2 cellular contexts compared by ENCODE assay signal in the genomic region with DNA sequence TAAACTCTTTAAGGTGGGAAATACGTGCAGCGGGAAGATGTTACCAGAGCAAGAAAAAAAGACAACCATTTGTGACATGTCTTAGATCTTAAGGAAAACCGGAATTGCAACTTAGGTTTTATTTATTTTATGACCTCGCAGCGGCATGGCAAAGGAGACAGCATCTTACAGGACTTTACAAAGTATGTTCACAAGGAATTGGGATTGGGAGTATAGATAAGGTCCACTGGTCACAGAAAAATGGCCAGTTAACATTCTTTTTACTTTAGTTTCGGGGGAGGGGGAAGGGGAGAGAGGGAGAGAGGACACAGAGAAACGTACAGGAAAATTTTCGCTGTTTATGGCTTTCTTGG.
TF ChIP-seq lines count a peak whose summit lies in the region.

No MANE protein-coding gene starts in this region.

TF ChIP-seq in HEK293, 187 proteins besides CTCF, POLR2A, EP300 and RAD21 (continued from another document):
- TF ChIP-seq ZNF26 (tag by site-specific recombination; IDR thresholded peaks at IDR 0.05) (no peak), WT1 (tag by site-specific recombination; IDR thresholded peaks at IDR 0.05) (no peak), ZNF626 (tag by site-specific recombination; IDR thresholded peaks at IDR 0.05) (no peak), ZNF169 (tag by site-specific recombination; IDR thresholded peaks at IDR 0.05) (no peak), ZNF621 (tag by site-specific recombination; IDR thresholded peaks at IDR 0.05) (no peak), SCRT2 (tag by site-specific recombination; IDR thresholded peaks at IDR 0.05) (no peak), ZNF174 (tag by site-specific recombination; IDR thresholded peaks at IDR 0.05) (no peak), ZNF555 (tag by site-specific recombination; conservative IDR thresholded peaks at IDR 0.05) (no peak), ZBTB7A (tag by site-specific recombination; IDR thresholded peaks at IDR 0.05; ENCODE audit: low read depth) (no peak)
- TF ChIP-seq, protein P1, sequence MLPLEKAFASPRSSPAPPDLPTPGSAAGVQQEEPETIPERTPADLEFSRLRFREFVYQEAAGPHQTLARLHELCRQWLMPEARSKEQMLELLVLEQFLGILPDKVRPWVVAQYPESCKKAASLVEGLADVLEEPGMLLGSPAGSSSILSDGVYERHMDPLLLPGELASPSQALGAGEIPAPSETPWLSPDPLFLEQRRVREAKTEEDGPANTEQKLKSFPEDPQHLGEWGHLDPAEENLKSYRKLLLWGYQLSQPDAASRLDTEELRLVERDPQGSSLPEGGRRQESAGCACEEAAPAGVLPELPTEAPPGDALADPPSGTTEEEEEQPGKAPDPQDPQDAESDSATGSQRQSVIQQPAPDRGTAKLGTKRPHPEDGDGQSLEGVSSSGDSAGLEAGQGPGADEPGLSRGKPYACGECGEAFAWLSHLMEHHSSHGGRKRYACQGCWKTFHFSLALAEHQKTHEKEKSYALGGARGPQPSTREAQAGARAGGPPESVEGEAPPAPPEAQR (tag by site-specific recombination; IDR thresholded peaks at IDR 0.05): no peak
TF ChIP-seq in HEK293: peak in this region for 0.

TF ChIP-seq in GM12878, 131 proteins besides CTCF, POLR2A, EP300 and RAD21 (continued from another document):
- TF ChIP-seq ZBTB11 (CRISPR knock-in tag; IDR thresholded peaks at IDR 0.05) (no peak), SKIL (IDR thresholded peaks at IDR 0.05; ENCODE audit: low read depth, poor library complexity, severe bottlenecking) (no peak), ZBTB40 (IDR thresholded peaks at IDR 0.05; ENCODE audit: borderline replicate concordance) (no peak), TAF1 (IDR thresholded peaks at IDR 0.05; ENCODE audit: borderline replicate concordance, low read depth, low read length) (no peak), FOS (IDR thresholded peaks at IDR 0.05; ENCODE audit: borderline replicate concordance, extremely low read depth, insufficient read length) (no peak), ASH2L (IDR thresholded peaks at IDR 0.05; ENCODE audit: borderline replicate concordance, low read depth) (no peak), EZH2 (IDR thresholded peaks at IDR 0.05; ENCODE audit: borderline replicate concordance, control insufficient read depth, low read depth, low read length) (no peak), SPI1 (IDR thresholded peaks at IDR 0.05; ENCODE audit: borderline replicate concordance, insufficient read depth, low read depth, low read length) (no peak), ZNF622 (IDR thresholded peaks at IDR 0.05) (no peak)
- TF ChIP-seq, protein P2, sequence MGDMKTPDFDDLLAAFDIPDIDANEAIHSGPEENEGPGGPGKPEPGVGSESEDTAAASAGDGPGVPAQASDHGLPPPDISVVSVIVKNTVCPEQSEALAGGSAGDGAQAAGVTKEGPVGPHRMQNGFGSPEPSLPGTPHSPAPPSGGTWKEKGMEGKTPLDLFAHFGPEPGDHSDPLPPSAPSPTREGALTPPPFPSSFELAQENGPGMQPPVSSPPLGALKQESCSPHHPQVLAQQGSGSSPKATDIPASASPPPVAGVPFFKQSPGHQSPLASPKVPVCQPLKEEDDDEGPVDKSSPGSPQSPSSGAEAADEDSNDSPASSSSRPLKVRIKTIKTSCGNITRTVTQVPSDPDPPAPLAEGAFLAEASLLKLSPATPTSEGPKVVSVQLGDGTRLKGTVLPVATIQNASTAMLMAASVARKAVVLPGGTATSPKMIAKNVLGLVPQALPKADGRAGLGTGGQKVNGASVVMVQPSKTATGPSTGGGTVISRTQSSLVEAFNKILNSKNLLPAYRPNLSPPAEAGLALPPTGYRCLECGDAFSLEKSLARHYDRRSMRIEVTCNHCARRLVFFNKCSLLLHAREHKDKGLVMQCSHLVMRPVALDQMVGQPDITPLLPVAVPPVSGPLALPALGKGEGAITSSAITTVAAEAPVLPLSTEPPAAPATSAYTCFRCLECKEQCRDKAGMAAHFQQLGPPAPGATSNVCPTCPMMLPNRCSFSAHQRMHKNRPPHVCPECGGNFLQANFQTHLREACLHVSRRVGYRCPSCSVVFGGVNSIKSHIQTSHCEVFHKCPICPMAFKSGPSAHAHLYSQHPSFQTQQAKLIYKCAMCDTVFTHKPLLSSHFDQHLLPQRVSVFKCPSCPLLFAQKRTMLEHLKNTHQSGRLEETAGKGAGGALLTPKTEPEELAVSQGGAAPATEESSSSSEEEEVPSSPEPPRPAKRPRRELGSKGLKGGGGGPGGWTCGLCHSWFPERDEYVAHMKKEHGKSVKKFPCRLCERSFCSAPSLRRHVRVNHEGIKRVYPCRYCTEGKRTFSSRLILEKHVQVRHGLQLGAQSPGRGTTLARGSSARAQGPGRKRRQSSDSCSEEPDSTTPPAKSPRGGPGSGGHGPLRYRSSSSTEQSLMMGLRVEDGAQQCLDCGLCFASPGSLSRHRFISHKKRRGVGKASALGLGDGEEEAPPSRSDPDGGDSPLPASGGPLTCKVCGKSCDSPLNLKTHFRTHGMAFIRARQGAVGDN (IDR thresholded peaks at IDR 0.05): no peak
- TF ChIP-seq, protein P3, sequence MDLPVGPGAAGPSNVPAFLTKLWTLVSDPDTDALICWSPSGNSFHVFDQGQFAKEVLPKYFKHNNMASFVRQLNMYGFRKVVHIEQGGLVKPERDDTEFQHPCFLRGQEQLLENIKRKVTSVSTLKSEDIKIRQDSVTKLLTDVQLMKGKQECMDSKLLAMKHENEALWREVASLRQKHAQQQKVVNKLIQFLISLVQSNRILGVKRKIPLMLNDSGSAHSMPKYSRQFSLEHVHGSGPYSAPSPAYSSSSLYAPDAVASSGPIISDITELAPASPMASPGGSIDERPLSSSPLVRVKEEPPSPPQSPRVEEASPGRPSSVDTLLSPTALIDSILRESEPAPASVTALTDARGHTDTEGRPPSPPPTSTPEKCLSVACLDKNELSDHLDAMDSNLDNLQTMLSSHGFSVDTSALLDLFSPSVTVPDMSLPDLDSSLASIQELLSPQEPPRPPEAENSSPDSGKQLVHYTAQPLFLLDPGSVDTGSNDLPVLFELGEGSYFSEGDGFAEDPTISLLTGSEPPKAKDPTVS (IDR thresholded peaks at IDR 0.05; ENCODE audit: low read depth, low read length): no peak
